In genomic region chr10:48656241-48656921, GRCh38 we compare ENCODE assay signal across 8 cellular contexts. TPM values are rescaled to one million over a fixed set of nuclear protein-coding genes. Genes with fewer than 3 reads are reported as not detected.
A peak's percentile ranks its signal among the peaks of the same experiment; 100 is the strongest.
DNase-seq lines count a peak whose midpoint lies in the region; ATAC-seq and FAIRE-seq lines count a peak whose summit lies in the region.

No MANE protein-coding gene starts in this region.

- H3K27ac Mint-ChIP-seq in effector memory CD8-positive, alpha-beta T cell = no peak overlapping the region

- peak overlapping the region; percentile 74 to 78 for H3K4me3 Mint-ChIP-seq in effector memory CD8-positive, alpha-beta T cell

- H3K4me1 ChIP-seq in mesenchymal stem cell (ENCODE audit: control insufficient read depth, insufficient read depth, low read depth, low read length) = peaks cover 18% of the 10 kb centered on the region

- peak overlapping the region; percentile 80 for H2AFZ ChIP-seq in mesenchymal stem cell (ENCODE audit: low read depth, low read length)

- WGBS in mesenchymal stem cell = 4% methylated on average over 20 of the region's 46 CpGs

- FAIRE-seq in GM19239 (lab: Jason Lieb, UNC) = peak; percentile 91

- H3K18ac ChIP-seq in mesenchymal stem cell (ENCODE audit: low read depth in 1 of 2, low read length in 2 of 2) = peak overlapping the region; percentile 28 to 50

- H3K9me3 Mint-ChIP-seq in effector memory CD8-positive, alpha-beta T cell = no peaks in the 10 kb centered on the region

- H3K4me1 Mint-ChIP-seq in effector memory CD8-positive, alpha-beta T cell (ENCODE audit: low read depth in 2 of 2) = peaks cover 11 to 17% of the 10 kb centered on the region in 2 donors

- H2BK5ac ChIP-seq in mesenchymal stem cell (ENCODE audit: low read depth, low read length, poor library complexity, severe bottlenecking) = no peak overlapping the region

- H3K14ac ChIP-seq in mesenchymal stem cell (ENCODE audit: low read length in 2 of 2) = no peak overlapping the region

- no peak overlapping the region for H3K23ac ChIP-seq in mesenchymal stem cell (ENCODE audit: low read length in 2 of 2)

- peak in 13 of 14 donors; percentile 51 to 96 (median 85) for DNase-seq in C1 segment of cervical spinal cord (lab: John Stamatoyannopoulos, UW)
- DNase-seq in GM19239 (ENCODE audit: insufficient read length, low spot score) = peak; percentile 85
- DNase-seq in NCI-H748 treated with DMSO at 0.1 percent for 48 hours (lab: John Stamatoyannopoulos, UW) = peak; percentile 41
- peak; percentile 96 for DNase-seq in activated CD8-positive, alpha-beta memory T cell treated with anti-CD3 and anti-CD28 coated beads for 24 hours
- DNase-seq in effector memory CD8-positive, alpha-beta T cell = peak; percentile 67 to 82 (median 76)
- DNase-seq in mesenchymal stem cell = peak; percentile 85
- DNase-seq in stimulated activated CD4-positive, alpha-beta T cell treated with anti-CD3 and anti-CD28 coated beads, TNF-alpha, amount 100 ng/mL, for 48 hours (ENCODE audit: low read depth in 3 of 3) = peak; percentile 81 to 86 (median 83)

- peak overlapping the region; percentile 30 for H2BK15ac ChIP-seq in mesenchymal stem cell (ENCODE audit: low read depth, poor library complexity, severe bottlenecking)

- peak overlapping the region in 1 of 2 experiments; percentile 35 for H3K4ac ChIP-seq in mesenchymal stem cell (ENCODE audit: low read depth in 1 of 2, low read length in 2 of 2)

- H3K79me1 ChIP-seq in mesenchymal stem cell (replicated peaks; ENCODE audit: low read length, poor library complexity, severe bottlenecking) = peaks cover under 1% of the 10 kb centered on the region

- peak overlapping the region; percentile 94 for H4K8ac ChIP-seq in mesenchymal stem cell (ENCODE audit: low read length)

- peak overlapping the region; percentile 0 for H4K91ac ChIP-seq in mesenchymal stem cell (ENCODE audit: low read length)

- H3K4me3 ChIP-seq in mesenchymal stem cell (ENCODE audit: insufficient read depth in 1 of 2, low read depth in 1 of 2, low read length in 2 of 2) = peak overlapping the region; percentile 49 to 87

- H3K9me3 ChIP-seq in mesenchymal stem cell (ENCODE audit: control insufficient read depth, low read length) = no peaks in the 10 kb centered on the region

- H2BK12ac ChIP-seq in mesenchymal stem cell (ENCODE audit: low read length in 2 of 2) = peak overlapping the region in 1 of 2 experiments; percentile 87

- H3K27me3 Mint-ChIP-seq in effector memory CD8-positive, alpha-beta T cell = peaks cover 18% of the 10 kb centered on the region in 2 donors

- peaks cover 0 to 2% of the 10 kb centered on the region in 2 experiments for H3K36me3 ChIP-seq in mesenchymal stem cell (ENCODE audit: control insufficient read depth in 1 of 2, insufficient read depth in 2 of 2, low read depth in 1 of 2, low read length in 2 of 2)

- peaks cover 0 to 17% of the 10 kb centered on the region in 2 experiments for H3K27me3 ChIP-seq in mesenchymal stem cell (ENCODE audit: control insufficient read depth in 1 of 2, insufficient read depth in 1 of 2, low read length in 2 of 2)

- H3K4me2 ChIP-seq in mesenchymal stem cell (ENCODE audit: low read length, poor library complexity, severe bottlenecking) = peak overlapping the region; percentile 94

- H3K27ac ChIP-seq in mesenchymal stem cell (ENCODE audit: low read length, poor library complexity, severe bottlenecking) = no peak overlapping the region

- peak overlapping the region; percentile 55 for H2BK120ac ChIP-seq in mesenchymal stem cell (ENCODE audit: low read depth, low read length)

- peak; percentile 88 for ATAC-seq in HG03432 (IDR thresholded peaks at IDR 0.05; ENCODE audit: unreplicated experiment)
- peak; percentile 93 for ATAC-seq in effector memory CD8-positive, alpha-beta T cell (replicated peaks)

- H2AK5ac ChIP-seq in mesenchymal stem cell (ENCODE audit: low read length, severe bottlenecking) = no peak overlapping the region

- peak overlapping the region; percentile 86 for H3K9ac ChIP-seq in mesenchymal stem cell (ENCODE audit: low read length)

- no peaks in the 10 kb centered on the region for H3K36me3 Mint-ChIP-seq in effector memory CD8-positive, alpha-beta T cell (ENCODE audit: insufficient read depth)

RNA-seq across cellular contexts. Expression of gene WDFY4, which starts 28.3 kb away (rescaled TPM):
- not detected for polyA plus RNA-seq in mesenchymal stem cell (2013, experiment 1 of 2)
- 0.01 TPM for polyA plus RNA-seq in mesenchymal stem cell (2013, experiment 2 of 2)

RNA-seq across cellular contexts. Expression of gene ARHGAP22, which starts 51.5 kb away (rescaled TPM):
- 14.3 TPM for polyA plus RNA-seq in mesenchymal stem cell (2013, experiment 1 of 2)
- polyA plus RNA-seq in mesenchymal stem cell (2013, experiment 2 of 2) = 14.4 TPM

Comparison
In these comparisons a context has a peak if more than half of its experiments do, and no peak if none do; other contexts are left out.
1. DNase-seq: peak in every context shown above with its lines; median percentile 96 in activated CD8-positive, alpha-beta memory T cell treated with anti-CD3 and anti-CD28 coated beads for 24 hours; 85 in C1 segment of cervical spinal cord; 85 in GM19239; 85 in mesenchymal stem cell; 83 in stimulated activated CD4-positive, alpha-beta T cell treated with anti-CD3 and anti-CD28 coated beads, TNF-alpha, amount 100 ng/mL, for 48 hours; 76 in effector memory CD8-positive, alpha-beta T cell; 41 in NCI-H748 treated with DMSO at 0.1 percent for 48 hours.